ENCODE assay signal across 7 cellular contexts in the genomic region with DNA sequence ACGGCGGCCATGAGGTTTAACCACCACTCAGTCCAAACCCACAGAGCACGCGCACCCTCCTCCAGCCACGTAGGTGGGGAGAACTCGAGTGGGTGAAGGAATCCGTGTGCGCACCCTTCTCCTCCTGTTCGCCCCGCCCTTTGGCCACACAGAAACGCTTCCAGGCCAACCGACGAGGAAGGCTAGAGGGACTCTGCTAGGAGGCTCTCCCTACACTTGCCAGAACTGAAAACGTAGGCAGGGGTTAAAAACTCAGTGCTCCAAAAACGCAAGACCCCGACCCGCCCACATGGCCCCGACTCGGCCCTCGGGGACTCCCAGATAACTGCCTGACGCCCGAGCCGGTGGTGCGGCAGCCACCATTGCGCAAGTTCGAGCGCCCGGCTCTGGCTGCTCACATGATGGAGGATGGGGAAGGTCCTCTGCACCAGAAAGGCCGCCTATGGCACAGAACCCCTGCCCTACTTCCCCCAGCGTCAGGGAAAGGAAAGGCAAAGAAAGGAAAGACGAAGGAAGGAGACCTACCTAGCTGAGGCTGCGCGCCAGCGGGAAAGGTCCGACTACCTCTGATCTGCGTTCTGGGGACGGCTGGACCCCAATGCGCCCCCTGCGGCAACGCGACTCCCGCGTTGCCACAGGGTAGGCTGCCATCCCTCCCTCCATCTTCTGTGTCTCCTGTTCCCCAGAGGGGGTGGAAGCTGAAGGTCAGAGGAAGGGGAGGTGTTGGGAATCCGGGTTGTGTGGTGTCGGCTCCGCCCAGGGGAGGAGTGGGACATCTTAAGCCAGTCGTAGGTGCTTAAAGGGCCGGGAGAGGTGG.
DNase-seq lines count a peak whose midpoint lies in the region; ATAC-seq lines count a peak whose summit lies in the region.

No MANE protein-coding gene starts in this region.

- H2BK120ac ChIP-seq in mesenchymal stem cell (ENCODE audit: low read depth, low read length), result peak overlapping the region; percentile 61

- ATAC-seq in GM19372 (IDR thresholded peaks at IDR 0.05; ENCODE audit: low read depth, unreplicated experiment) (peak; percentile 60), HG03442 (IDR thresholded peaks at IDR 0.05; ENCODE audit: unreplicated experiment) (peak; percentile 67)

- H3K27me3 ChIP-seq in endocrine pancreas (ENCODE audit: control insufficient read depth, insufficient read depth, low read length) (no peaks in the 10 kb centered on the region), mesenchymal stem cell (ENCODE audit: control insufficient read depth in 1 of 2, insufficient read depth in 1 of 2, low read length in 2 of 2) (peaks cover 0 to 35% of the 10 kb centered on the region in 2 experiments)

- H3K27ac ChIP-seq in mesenchymal stem cell (ENCODE audit: low read length, poor library complexity, severe bottlenecking), result peak overlapping the region; percentile 80

- peak overlapping the region; percentile 54 to 91 for H3K18ac ChIP-seq in mesenchymal stem cell (ENCODE audit: low read depth in 1 of 2, low read length in 2 of 2)

- no peak overlapping the region for H2BK5ac ChIP-seq in mesenchymal stem cell (ENCODE audit: low read depth, low read length, poor library complexity, severe bottlenecking)

- peak overlapping the region; percentile 82 for H2AFZ ChIP-seq in mesenchymal stem cell (ENCODE audit: low read depth, low read length)

- H4K91ac ChIP-seq in mesenchymal stem cell (ENCODE audit: low read length), result peak overlapping the region; percentile 75

- H3K79me1 ChIP-seq in mesenchymal stem cell (replicated peaks; ENCODE audit: low read length, poor library complexity, severe bottlenecking), result peaks cover 2% of the 10 kb centered on the region

- H4K8ac ChIP-seq in mesenchymal stem cell (ENCODE audit: low read length), result peak overlapping the region; percentile 54

- H3K4me3 ChIP-seq in endocrine pancreas (ENCODE audit: control insufficient read depth, insufficient read depth, low read length) (peak overlapping the region; percentile 52), mesenchymal stem cell (ENCODE audit: insufficient read depth in 1 of 2, low read depth in 1 of 2, low read length in 2 of 2) (peak overlapping the region; percentile 70 to 73)

- H3K9me3 ChIP-seq in endocrine pancreas (ENCODE audit: control insufficient read depth, low read length) (no peaks in the 10 kb centered on the region), mesenchymal stem cell (ENCODE audit: control insufficient read depth, low read length) (peaks cover 22% of the 10 kb centered on the region)

- H3K4me1 ChIP-seq in endocrine pancreas (ENCODE audit: control insufficient read depth, insufficient read depth, low read length), result no peaks in the 10 kb centered on the region
- peaks cover 5% of the 10 kb centered on the region for H3K4me1 ChIP-seq in mesenchymal stem cell (ENCODE audit: control insufficient read depth, insufficient read depth, low read depth, low read length)

- H3K23ac ChIP-seq in mesenchymal stem cell (ENCODE audit: low read length in 2 of 2), result no peak overlapping the region

- H3K36me3 ChIP-seq in endocrine pancreas (ENCODE audit: control insufficient read depth, insufficient read depth, low read length) (no peaks in the 10 kb centered on the region), mesenchymal stem cell (ENCODE audit: control insufficient read depth in 1 of 2, insufficient read depth in 2 of 2, low read depth in 1 of 2, low read length in 2 of 2) (no peaks in the 10 kb centered on the region)

- no peak overlapping the region for H2BK15ac ChIP-seq in mesenchymal stem cell (ENCODE audit: low read depth, poor library complexity, severe bottlenecking)

- H2AK5ac ChIP-seq in mesenchymal stem cell (ENCODE audit: low read length, severe bottlenecking), result no peak overlapping the region

- peak overlapping the region in 1 of 2 experiments; percentile 80 for H3K4ac ChIP-seq in mesenchymal stem cell (ENCODE audit: low read depth in 1 of 2, low read length in 2 of 2)

- 0% methylated on average over 6 of the region's 48 CpGs for WGBS in mesenchymal stem cell

- H3K9ac ChIP-seq in endocrine pancreas (ENCODE audit: control insufficient read depth, insufficient read depth, low read length) (peak overlapping the region; percentile 51), mesenchymal stem cell (ENCODE audit: low read length) (peak overlapping the region; percentile 86)

- peak overlapping the region in 1 of 2 experiments; percentile 67 for H2BK12ac ChIP-seq in mesenchymal stem cell (ENCODE audit: low read length in 2 of 2)

- DNase-seq in NOMO-1 (lab: John Stamatoyannopoulos, UW; ENCODE audit: unreplicated experiment in 2 of 2) (peak; percentile 42 to 51), mesenchymal stem cell (peak; percentile 66), cortex of kidney (lab: John Stamatoyannopoulos, UW) (no peak)
- no peak for DNase-seq in activated naive CD4-positive, alpha-beta T cell (lab: John Stamatoyannopoulos, UW)

- H3K14ac ChIP-seq in mesenchymal stem cell (ENCODE audit: low read length in 2 of 2), result no peak overlapping the region

- H3K4me2 ChIP-seq in mesenchymal stem cell (ENCODE audit: low read length, poor library complexity, severe bottlenecking), result peak overlapping the region; percentile 41

Comparison
In these comparisons a context has a peak if more than half of its experiments do, and no peak if none do; other contexts are left out.
1. DNase-seq: peak in NOMO-1 (2 of 2) and mesenchymal stem cell (single experiment); none in activated naive CD4-positive, alpha-beta T cell (0 of 4) and cortex of kidney (single experiment).